ENCODE assay signal across 18 cellular contexts in genomic region chr6:53235508-53235907, GRCh38.
DNase-seq lines count a peak whose midpoint lies in the region; ATAC-seq, FAIRE-seq and TF ChIP-seq lines count a peak whose summit lies in the region.
"Had no signal": no experiment of that assay in that cellular context is flagged by ENCODE, and none has a peak within 500 bp of the region (broad histone marks: within the 10 kb centered on the region; RNA-seq: fewer than 3 reads in every experiment).

No MANE protein-coding gene starts in this region.

- TF ChIP-seq RAD21 in GM12878 (IDR thresholded peaks at IDR 0.05; ENCODE audit: insufficient read depth, low read depth, low read length) = no peak

- peaks cover 15% of the 10 kb centered on the region for H3K4me1 ChIP-seq in KMS-11 (ENCODE audit: low read depth, poor library complexity, severe bottlenecking)
- H3K4me1 ChIP-seq in GM12878 (ENCODE audit: control insufficient read depth, insufficient read depth, low read length) = peaks cover 33% of the 10 kb centered on the region

- H3K27ac ChIP-seq in KMS-11 (no peak overlapping the region), GM12878 (ENCODE audit: control insufficient read depth, insufficient read depth) (no peak overlapping the region)

- ATAC-seq in GM12878 = no peak
- no peak for ATAC-seq in stimulated activated effector memory CD8-positive, alpha-beta T cell treated with anti-CD3 and anti-CD28 coated beads, Interleukin-12 subunit alpha, Interleukin-12 subunit beta, amount 100 ng/mL, for 72 hours

- POLR2A ChIA-PET in GM12878 (lab: Charles Lee) = interaction anchor here (0.6 kb wide), 2 partner anchors 10 to 22 kb away, joined by 4 to 5 read pairs; no protein-coding TSS in a partner anchor

- H3K9me3 Mint-ChIP-seq in activated naive CD4-positive, alpha-beta T cell treated with anti-CD3 and anti-CD28 coated beads for 36 hours = no peaks in the 10 kb centered on the region
- no peaks in the 10 kb centered on the region for H3K9me3 Mint-ChIP-seq in stimulated activated effector memory CD8-positive, alpha-beta T cell treated with anti-CD3 and anti-CD28 coated beads, Interleukin-12 subunit alpha, Interleukin-12 subunit beta, amount 100 ng/mL, for 72 hours

- H3K36me3 ChIP-seq in KMS-11 (ENCODE audit: insufficient read depth) (no peaks in the 10 kb centered on the region), GM12878 (ENCODE audit: control insufficient read depth in 2 of 2, insufficient read depth in 2 of 2, low read length in 1 of 2) (no peaks in the 10 kb centered on the region)

- RAD21 ChIA-PET in GM12878 (lab: Charles Lee; ENCODE audit: unreplicated experiment) = interaction anchor here (1.1 kb wide), 1 partner anchor 9 kb away, joined by 3 read pairs; no protein-coding TSS in a partner anchor

- H3K9me3 ChIP-seq in GM12878 (replicated peaks; ENCODE audit: control insufficient read depth, insufficient read depth, low read length) = no peaks in the 10 kb centered on the region; the same call in 2 of the 3 replicates

- no peak for FAIRE-seq in GM12878 (lab: Jason Lieb, UNC)
- FAIRE-seq: H54 had no signal

- no peaks in the 10 kb centered on the region for H3K27me3 ChIP-seq in KMS-11 (ENCODE audit: insufficient read depth, low read depth)
- no peaks in the 10 kb centered on the region for H3K27me3 ChIP-seq in GM12878 (replicated peaks in 1 of 2; ENCODE audit: control insufficient read depth in 2 of 2, insufficient read depth in 2 of 2, low read length in 1 of 2)

- in situ Hi-C loops in GM12878 (cut with MboI) = no loop called here

- SMC1A ChIA-PET in GM12878 (lab: Charles Lee; ENCODE audit: uncharacterized antibody, unreplicated experiment) = interaction anchor here (0.9 to 1.3 kb wide), 3 partner anchors 37 to 192 kb away, joined by 3 to 4 read pairs (median 4); no protein-coding TSS in a partner anchor

- H3K4me3 Mint-ChIP-seq in activated naive CD4-positive, alpha-beta T cell treated with anti-CD3 and anti-CD28 coated beads for 36 hours = peak overlapping the region; percentile 19
- peak overlapping the region; percentile 52 for H3K4me3 Mint-ChIP-seq in stimulated activated effector memory CD8-positive, alpha-beta T cell treated with anti-CD3 and anti-CD28 coated beads, Interleukin-12 subunit alpha, Interleukin-12 subunit beta, amount 100 ng/mL, for 72 hours

- no peaks in the 10 kb centered on the region for H3K79me2 ChIP-seq in KMS-11 (ENCODE audit: insufficient read depth, low read depth)
- no peaks in the 10 kb centered on the region for H3K79me2 ChIP-seq in GM12878 (ENCODE audit: control insufficient read depth, insufficient read depth, low read length)

- no peak overlapping the region for H3K9ac ChIP-seq in KMS-11
- H3K9ac ChIP-seq in GM12878 (ENCODE audit: control insufficient read depth, insufficient read depth, low read length) = no peak overlapping the region

- peak overlapping the region; percentile 40; the same call in 1 of the 2 replicates for H3K4me2 ChIP-seq in KMS-11
- peak overlapping the region; percentile 73 for H3K4me2 ChIP-seq in GM12878 (ENCODE audit: control insufficient read depth, insufficient read depth)

- H2AFZ ChIP-seq in KMS-11 (ENCODE audit: low read depth) (no peak overlapping the region), GM12878 (ENCODE audit: control insufficient read depth, low read depth, low read length) (no peak overlapping the region)

- peaks cover 36% of the 10 kb centered on the region for H3K4me1 Mint-ChIP-seq in activated naive CD4-positive, alpha-beta T cell treated with anti-CD3 and anti-CD28 coated beads for 36 hours (ENCODE audit: low read depth)
- peaks cover 53% of the 10 kb centered on the region for H3K4me1 Mint-ChIP-seq in stimulated activated effector memory CD8-positive, alpha-beta T cell treated with anti-CD3 and anti-CD28 coated beads, Interleukin-12 subunit alpha, Interleukin-12 subunit beta, amount 100 ng/mL, for 72 hours

- no peak overlapping the region for H3K27ac Mint-ChIP-seq in activated naive CD4-positive, alpha-beta T cell treated with anti-CD3 and anti-CD28 coated beads for 36 hours
- no peak overlapping the region for H3K27ac Mint-ChIP-seq in stimulated activated effector memory CD8-positive, alpha-beta T cell treated with anti-CD3 and anti-CD28 coated beads, Interleukin-12 subunit alpha, Interleukin-12 subunit beta, amount 100 ng/mL, for 72 hours

- no peak for DNase-seq in activated naive CD4-positive, alpha-beta T cell treated with anti-CD3 and anti-CD28 coated beads for 36 hours
- DNase-seq in activated naive CD4-positive, alpha-beta T cell treated with anti-CD3 and anti-CD28 coated beads, Interleukin-2, amount 50 U/mL, for 16 hours = no peak
- DNase-seq in GM12878 (ENCODE audit: low read depth, low spot score) = no peak
- DNase-seq in stimulated activated effector memory CD8-positive, alpha-beta T cell treated with anti-CD3 and anti-CD28 coated beads, Interleukin-12 subunit alpha, Interleukin-12 subunit beta, amount 100 ng/mL, for 72 hours (ENCODE audit: low spot score in 2 of 2) = no peak
- DNase-seq in pons (ENCODE audit: low spot score) = no peak
- DNase-seq in HT-29 (ENCODE audit: low spot score) = no peak
- DNase-seq: ACHN, AML-193, Calu3, DMS53, NCI-H1105 treated with DMSO at 0.1 percent for 48 hours, NCI-H1694 treated with DMSO at 0.1 percent for 48 hours, NCI-H2107, NCI-H2227 treated with DMSO at 0.1 percent for 48 hours, NCI-H526 treated with DMSO at 0.1 percent for 48 hours, SIG-M5 had no signal

- intact Hi-C loops in activated naive CD4-positive, alpha-beta T cell treated with anti-CD3 and anti-CD28 coated beads for 36 hours (cut with micrococcal nuclease) = no loop called here
- intact Hi-C loops in GM12878 (cut with micrococcal nuclease; ENCODE audit: unreplicated experiment) = no loop called here

- no peak overlapping the region for H3K4me3 ChIP-seq in KMS-11 (IDR thresholded peaks at IDR 0.05; ENCODE audit: insufficient read depth, low read depth, low read length)
- H3K4me3 ChIP-seq in GM12878 = no peak overlapping the region

- CTCF ChIA-PET in activated naive CD4-positive, alpha-beta T cell treated with anti-CD3 and anti-CD28 coated beads for 36 hours (lab: Charles Lee) = interaction anchor here (0.6 kb wide), 1 partner anchor 1076 kb away, joined by 4 read pairs; no protein-coding TSS in a partner anchor
- CTCF ChIA-PET in GM12878 (lab: Yijun Ruan, JAX) = interaction anchor here (1.0 kb wide), 1 partner anchor 55 kb away, joined by 3 read pairs; no protein-coding TSS in a partner anchor

- no peaks in the 10 kb centered on the region for H3K36me3 Mint-ChIP-seq in activated naive CD4-positive, alpha-beta T cell treated with anti-CD3 and anti-CD28 coated beads for 36 hours (ENCODE audit: low read depth)
- H3K36me3 Mint-ChIP-seq in stimulated activated effector memory CD8-positive, alpha-beta T cell treated with anti-CD3 and anti-CD28 coated beads, Interleukin-12 subunit alpha, Interleukin-12 subunit beta, amount 100 ng/mL, for 72 hours = no peaks in the 10 kb centered on the region

- H3K27me3 Mint-ChIP-seq in activated naive CD4-positive, alpha-beta T cell treated with anti-CD3 and anti-CD28 coated beads for 36 hours (ENCODE audit: low read depth) = no peaks in the 10 kb centered on the region

- whole genome bisulfite sequencing in GM12878 (ENCODE audit: insufficient coverage, insufficient replicate concordance, low lambda C conversion rate, missing lambda C conversion rate) = 85% methylated on average over 5 of the region's 5 CpGs

- TF ChIP-seq POLR2A in GM12878 (IDR thresholded peaks at IDR 0.05; ENCODE audit: low read depth, low read length) = no peak

- TF ChIP-seq CTCF in KMS-11 (conservative IDR thresholded peaks at IDR 0.05; ENCODE audit: low read depth, low read length) (no peak), GM12878 (IDR thresholded peaks at IDR 0.05 in 2 of 3, conservative IDR thresholded peaks at IDR 0.05 in 1 of 3; ENCODE audit: control insufficient read depth in 2 of 3, extremely low read depth in 1 of 3, insufficient read depth in 1 of 3, low read depth in 3 of 3, low read length in 3 of 3) (no peak)

- H4K20me1 ChIP-seq in KMS-11 (ENCODE audit: insufficient read depth) = no peaks in the 10 kb centered on the region
- H4K20me1 ChIP-seq in GM12878 (ENCODE audit: control insufficient read depth, insufficient read depth) = no peaks in the 10 kb centered on the region

- TF ChIP-seq EP300 in GM12878 (IDR thresholded peaks at IDR 0.05; ENCODE audit: borderline replicate concordance in 1 of 2, control insufficient read depth in 1 of 2, low read depth in 2 of 2, low read length in 2 of 2) = no peak

- no TSS peak for BruUV-seq in GM12878 (replicated peaks; lab: Mats Ljungman, UMichigan)

TF ChIP-seq in GM12878, 131 proteins besides CTCF, POLR2A, EP300 and RAD21:
- TF ChIP-seq RCOR1 (conservative IDR thresholded peaks at IDR 0.05; ENCODE audit: low read depth, low read length) = no peak
- TF ChIP-seq YY1 (IDR thresholded peaks at IDR 0.05; ENCODE audit: low read depth, low read length) = no peak
- TF ChIP-seq CEBPB (IDR thresholded peaks at IDR 0.05; ENCODE audit: borderline replicate concordance in 1 of 2, low read depth in 2 of 2, low read length in 2 of 2) = no peak
- TF ChIP-seq YBX1 (IDR thresholded peaks at IDR 0.05) = no peak
- TF ChIP-seq, protein P1, sequence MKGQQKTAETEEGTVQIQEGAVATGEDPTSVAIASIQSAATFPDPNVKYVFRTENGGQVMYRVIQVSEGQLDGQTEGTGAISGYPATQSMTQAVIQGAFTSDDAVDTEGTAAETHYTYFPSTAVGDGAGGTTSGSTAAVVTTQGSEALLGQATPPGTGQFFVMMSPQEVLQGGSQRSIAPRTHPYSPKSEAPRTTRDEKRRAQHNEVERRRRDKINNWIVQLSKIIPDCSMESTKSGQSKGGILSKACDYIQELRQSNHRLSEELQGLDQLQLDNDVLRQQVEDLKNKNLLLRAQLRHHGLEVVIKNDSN (IDR thresholded peaks at IDR 0.05; ENCODE audit: borderline replicate concordance, extremely low read length, insufficient read depth, low read depth, low read length) = no peak
- TF ChIP-seq MTA3 (IDR thresholded peaks at IDR 0.05; ENCODE audit: borderline replicate concordance, low read length) = no peak
- no peak for TF ChIP-seq SMARCA5 (IDR thresholded peaks at IDR 0.05)
- TF ChIP-seq PML (IDR thresholded peaks at IDR 0.05; ENCODE audit: low read length) = no peak
- TF ChIP-seq NFYA (IDR thresholded peaks at IDR 0.05; ENCODE audit: borderline replicate concordance, low read depth, low read length) = no peak
